Comparison of ENCODE assay signal across 10 cellular contexts in the genomic region with DNA sequence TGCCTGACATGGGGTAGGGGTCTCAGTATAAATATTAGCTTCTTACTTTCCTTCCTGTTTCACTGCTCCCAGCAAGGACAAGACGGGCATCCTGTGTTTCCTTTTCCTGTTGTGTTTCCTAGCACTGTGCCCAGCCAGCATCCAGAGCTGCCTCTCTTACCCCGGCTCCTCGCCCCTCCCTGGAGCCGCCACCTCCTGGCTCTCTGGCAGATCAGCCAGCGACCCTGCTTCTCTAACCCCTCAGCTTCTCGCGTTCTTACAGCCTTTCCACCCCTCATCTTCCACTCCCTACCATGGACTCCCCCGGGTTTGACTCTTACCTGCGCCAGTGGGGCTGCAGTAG. TPM values are rescaled to one million over a fixed set of nuclear protein-coding genes. Genes with fewer than 3 reads are reported as not detected.
DNase-seq lines count a peak whose midpoint lies in the region.
"Had no signal": no experiment of that assay in that cellular context is flagged by ENCODE, and none has a peak within 500 bp of the region (broad histone marks: within the 10 kb centered on the region; RNA-seq: fewer than 3 reads in every experiment).

No MANE protein-coding gene starts in this region.

- no peaks in the 10 kb centered on the region for H3K27me3 ChIP-seq in mesenchymal stem cell (ENCODE audit: control insufficient read depth in 1 of 2, insufficient read depth in 1 of 2, low read length in 2 of 2)
- H3K27me3 ChIP-seq: testis had no signal

- no peak for DNase-seq in activated CD4-positive, alpha-beta T cell treated with anti-CD3 and anti-CD28 coated beads, Interleukin-2, amount 10 ng/mL, durations not matched to agents 24 days and 14 days
- DNase-seq in activated CD4-positive, alpha-beta T cell treated with anti-CD3 and anti-CD28 coated beads for 4 hours = no peak
- DNase-seq in mesenchymal stem cell = no peak
- no peak for DNase-seq in substantia nigra (lab: John Stamatoyannopoulos, UW)
- DNase-seq in HCEC 1CT = no peak
- DNase-seq in NCI-H2227 treated with DMSO at 0.1 percent for 48 hours (lab: John Stamatoyannopoulos, UW) = no peak
- no peak for DNase-seq in middle frontal gyrus (ENCODE audit: extremely low spot score, low spot score)
- DNase-seq: stimulated activated CD4-positive, alpha-beta T cell treated with anti-CD3 and anti-CD28 coated beads, Interleukin-12 subunit alpha, Interleukin-12 subunit beta, amount 100 ng/mL, for 4 hours; testis had no signal

- H3K27ac Mint-ChIP-seq in activated CD4-positive, alpha-beta T cell treated with anti-CD3 and anti-CD28 coated beads, Interleukin-2, amount 10 ng/mL, durations not matched to agents 24 days and 14 days = peak overlapping the region; percentile 99
- peak overlapping the region; percentile 91 for H3K27ac Mint-ChIP-seq in activated naive CD8-positive, alpha-beta T cell

- no peak overlapping the region for H2BK12ac ChIP-seq in mesenchymal stem cell (ENCODE audit: low read length in 2 of 2)

- no peaks in the 10 kb centered on the region for H3K9me3 ChIP-seq in mesenchymal stem cell (ENCODE audit: control insufficient read depth, low read length)
- H3K9me3 ChIP-seq: testis had no signal

- H2BK120ac ChIP-seq in mesenchymal stem cell (ENCODE audit: low read depth, low read length) = no peak overlapping the region

- H2AFZ ChIP-seq in mesenchymal stem cell (ENCODE audit: low read depth, low read length) = no peak overlapping the region

- H3K4me1 ChIP-seq in mesenchymal stem cell (ENCODE audit: control insufficient read depth, insufficient read depth, low read depth, low read length) = peaks cover 40% of the 10 kb centered on the region

- peaks cover 29% of the 10 kb centered on the region for H3K79me1 ChIP-seq in mesenchymal stem cell (replicated peaks; ENCODE audit: low read length, poor library complexity, severe bottlenecking)

- H3K4ac ChIP-seq in mesenchymal stem cell (ENCODE audit: low read depth in 1 of 2, low read length in 2 of 2) = peak overlapping the region in 1 of 2 experiments; percentile 46

- peak overlapping the region; percentile 58 for H2AK5ac ChIP-seq in mesenchymal stem cell (ENCODE audit: low read length, severe bottlenecking)

- H3K23ac ChIP-seq in mesenchymal stem cell (ENCODE audit: low read length in 2 of 2) = peak overlapping the region in 1 of 2 experiments; percentile 77

- H3K4me2 ChIP-seq in mesenchymal stem cell (ENCODE audit: low read length, poor library complexity, severe bottlenecking) = no peak overlapping the region

- H3K4me3 Mint-ChIP-seq in activated CD4-positive, alpha-beta T cell treated with anti-CD3 and anti-CD28 coated beads, Interleukin-2, amount 10 ng/mL, durations not matched to agents 24 days and 14 days = peak overlapping the region; percentile 80
- peak overlapping the region; percentile 63 for H3K4me3 Mint-ChIP-seq in activated naive CD8-positive, alpha-beta T cell

- H4K8ac ChIP-seq in mesenchymal stem cell (ENCODE audit: low read length) = peak overlapping the region; percentile 62

- intact Hi-C loops in activated CD4-positive, alpha-beta T cell treated with anti-CD3 and anti-CD28 coated beads, Interleukin-2, amount 10 ng/mL, durations not matched to agents 24 days and 14 days (cut with micrococcal nuclease) = loop anchor here (2.0 kb wide), 1 partner anchor 13 kb away; no protein-coding TSS in a partner anchor

- H3K18ac ChIP-seq in mesenchymal stem cell (ENCODE audit: low read depth in 1 of 2, low read length in 2 of 2) = peak overlapping the region in 1 of 2 experiments; percentile 6

- peak overlapping the region; percentile 46 for H4K91ac ChIP-seq in mesenchymal stem cell (ENCODE audit: low read length)

- H3K27ac ChIP-seq in mesenchymal stem cell (ENCODE audit: low read length, poor library complexity, severe bottlenecking) = no peak overlapping the region
- peak overlapping the region; percentile 95 for H3K27ac ChIP-seq in substantia nigra (ENCODE audit: low read depth, low read length, poor library complexity, severe bottlenecking)

- H3K14ac ChIP-seq in mesenchymal stem cell (ENCODE audit: low read length in 2 of 2) = no peak overlapping the region

- H3K9me3 Mint-ChIP-seq in activated CD4-positive, alpha-beta T cell treated with anti-CD3 and anti-CD28 coated beads, Interleukin-2, amount 10 ng/mL, durations not matched to agents 24 days and 14 days = no peaks in the 10 kb centered on the region
- H3K9me3 Mint-ChIP-seq in activated naive CD8-positive, alpha-beta T cell (ENCODE audit: low read depth) = no peaks in the 10 kb centered on the region

- 82% methylated on average over 8 of the region's 9 CpGs for WGBS in mesenchymal stem cell

- H3K36me3 Mint-ChIP-seq in activated CD4-positive, alpha-beta T cell treated with anti-CD3 and anti-CD28 coated beads, Interleukin-2, amount 10 ng/mL, durations not matched to agents 24 days and 14 days (ENCODE audit: low read depth) = peaks cover 81% of the 10 kb centered on the region
- H3K36me3 Mint-ChIP-seq in activated naive CD8-positive, alpha-beta T cell = peaks cover 4% of the 10 kb centered on the region

- no peak overlapping the region for H3K4me3 ChIP-seq in mesenchymal stem cell (ENCODE audit: insufficient read depth in 1 of 2, low read depth in 1 of 2, low read length in 2 of 2)
- H3K4me3 ChIP-seq: testis had no signal

- no peak overlapping the region for H2BK15ac ChIP-seq in mesenchymal stem cell (ENCODE audit: low read depth, poor library complexity, severe bottlenecking)

- H3K36me3 ChIP-seq in mesenchymal stem cell (ENCODE audit: control insufficient read depth in 1 of 2, insufficient read depth in 2 of 2, low read depth in 1 of 2, low read length in 2 of 2) = peaks cover 69 to 70% of the 10 kb centered on the region in 2 experiments

- H3K9ac ChIP-seq in mesenchymal stem cell (ENCODE audit: low read length) = peak overlapping the region; percentile 46

- peaks cover 66% of the 10 kb centered on the region for H3K4me1 Mint-ChIP-seq in activated CD4-positive, alpha-beta T cell treated with anti-CD3 and anti-CD28 coated beads, Interleukin-2, amount 10 ng/mL, durations not matched to agents 24 days and 14 days
- H3K4me1 Mint-ChIP-seq in activated naive CD8-positive, alpha-beta T cell (ENCODE audit: low read depth) = peaks cover 84% of the 10 kb centered on the region

- no peak overlapping the region for H2BK5ac ChIP-seq in mesenchymal stem cell (ENCODE audit: low read depth, low read length, poor library complexity, severe bottlenecking)

- no peaks in the 10 kb centered on the region for H3K27me3 Mint-ChIP-seq in activated CD4-positive, alpha-beta T cell treated with anti-CD3 and anti-CD28 coated beads, Interleukin-2, amount 10 ng/mL, durations not matched to agents 24 days and 14 days
- H3K27me3 Mint-ChIP-seq in activated naive CD8-positive, alpha-beta T cell = no peaks in the 10 kb centered on the region

RNA-seq across cellular contexts. Expression of gene HDAC7, which starts 17.8 kb away (rescaled TPM):
- total RNA-seq in activated CD4-positive, alpha-beta T cell treated with anti-CD3 and anti-CD28 coated beads, Interleukin-2, amount 10 ng/mL, durations not matched to agents 24 days and 14 days = 405 and 419 TPM in 2 replicates
- 50.4 TPM for polyA plus RNA-seq in mesenchymal stem cell (2013, experiment 1 of 2)
- 47.9 TPM for polyA plus RNA-seq in mesenchymal stem cell (2013, experiment 2 of 2)

RNA-seq across cellular contexts. Expression of gene SLC48A1, which starts 28.8 kb away (rescaled TPM):
- 10.7 and 12.3 TPM in 2 replicates for total RNA-seq in activated CD4-positive, alpha-beta T cell treated with anti-CD3 and anti-CD28 coated beads, Interleukin-2, amount 10 ng/mL, durations not matched to agents 24 days and 14 days
- polyA plus RNA-seq in mesenchymal stem cell (2013, experiment 1 of 2) = 8.4 TPM
- 8.3 TPM for polyA plus RNA-seq in mesenchymal stem cell (2013, experiment 2 of 2)

RNA-seq across cellular contexts. Expression of gene RAPGEF3, which starts 43.2 kb away (rescaled TPM):
- total RNA-seq in activated CD4-positive, alpha-beta T cell treated with anti-CD3 and anti-CD28 coated beads, Interleukin-2, amount 10 ng/mL, durations not matched to agents 24 days and 14 days = 3.6 and 4.5 TPM in 2 replicates
- polyA plus RNA-seq in mesenchymal stem cell (2013, experiment 1 of 2) = 1.2 TPM
- 1.2 TPM for polyA plus RNA-seq in mesenchymal stem cell (2013, experiment 2 of 2)
